Comparison of ENCODE assay signal across 15 cellular contexts in genomic region chr19:48502720-48503018, GRCh38. TPM values are rescaled to one million over a fixed set of nuclear protein-coding genes. Genes with fewer than 3 reads are reported as not detected.
DNase-seq lines count a peak whose midpoint lies in the region; ATAC-seq and TF ChIP-seq lines count a peak whose summit lies in the region.
"Had no signal": no experiment of that assay in that cellular context is flagged by ENCODE, and none has a peak within 500 bp of the region (broad histone marks: within the 10 kb centered on the region; RNA-seq: fewer than 3 reads in every experiment).

No MANE protein-coding gene starts in this region.

- H3K36me3 Mint-ChIP-seq in MCF 10A (ENCODE audit: insufficient read depth, unreplicated experiment), result peaks cover 5% of the 10 kb centered on the region

- CTCF ChIA-PET in MCF 10A (lab: Yijun Ruan, JAX), result interaction anchor here (1.0 to 1.2 kb wide), 2 partner anchors 12 to 81 kb away, joined by 4 read pairs; no protein-coding TSS in a partner anchor

- intact Hi-C loops in breast epithelium (cut with DNase I; ENCODE audit: low total_unique reads) (loop anchor here (10.0 kb wide), 1 partner anchor 72 kb away; no protein-coding TSS in a partner anchor), MCF 10A (cut with micrococcal nuclease) (no loop called here), upper lobe of right lung (cut with DNase I) (no loop called here)

- H3K4me1 ChIP-seq in breast epithelium (no peaks in the 10 kb centered on the region), iPS-20b (ENCODE audit: insufficient read depth, low read length) (peaks cover 5% of the 10 kb centered on the region; the same call in 1 of the 2 replicates), upper lobe of right lung (peaks cover 5% of the 10 kb centered on the region)
- H3K4me1 ChIP-seq: ascending aorta had no signal

- H3K4me3 ChIP-seq in breast epithelium (peak overlapping the region in 2 of 3 donors; percentile 45 to 48), SK-N-MC (peak overlapping the region; percentile 67), iPS-20b (ENCODE audit: low read length) (peak overlapping the region; percentile 77), upper lobe of right lung (peak overlapping the region; percentile 43)
- H3K4me3 ChIP-seq: ascending aorta had no signal

- H3K36me3 ChIP-seq in breast epithelium (no peaks in the 10 kb centered on the region), SK-N-MC (ENCODE audit: insufficient read depth, low read length) (no peaks in the 10 kb centered on the region), iPS-20b (ENCODE audit: insufficient read depth, low read depth, low read length) (no peaks in the 10 kb centered on the region), upper lobe of right lung (no peaks in the 10 kb centered on the region)
- H3K36me3 ChIP-seq: ascending aorta had no signal

- peaks cover 16% of the 10 kb centered on the region for H3K27me3 Mint-ChIP-seq in MCF 10A (ENCODE audit: insufficient read depth, unreplicated experiment)
- H3K27me3 Mint-ChIP-seq: activated T-helper 17 cell treated with anti-CD3 and anti-CD28 coated beads, Interleukin-2, amount 50 U/mL, for 72 hours had no signal

- no peaks in the 10 kb centered on the region for H3K9me3 Mint-ChIP-seq in MCF 10A (ENCODE audit: unreplicated experiment)
- H3K9me3 Mint-ChIP-seq: activated T-helper 17 cell treated with anti-CD3 and anti-CD28 coated beads, Interleukin-2, amount 50 U/mL, for 72 hours; neural crest cell had no signal

- H3K27me3 ChIP-seq in breast epithelium, result peaks cover 8 to 21% of the 10 kb centered on the region in 2 donors
- H3K27me3 ChIP-seq in iPS-20b (ENCODE audit: insufficient read depth, low read length), result no peaks in the 10 kb centered on the region
- peaks cover 26% of the 10 kb centered on the region for H3K27me3 ChIP-seq in upper lobe of right lung

- H3K9ac ChIP-seq in SK-N-MC (ENCODE audit: insufficient read length), result no peak overlapping the region
- H3K9ac ChIP-seq in iPS-20b (ENCODE audit: low read depth, low read length), result no peak overlapping the region; the same call in 1 of the 2 replicates

- ATAC-seq in upper lobe of right lung (no peak), HG02588 (IDR thresholded peaks at IDR 0.05; ENCODE audit: unreplicated experiment) (no peak), HG02571 (IDR thresholded peaks at IDR 0.05; ENCODE audit: unreplicated experiment) (no peak)

- peak overlapping the region; percentile 48 to 80 for H3K27ac ChIP-seq in breast epithelium
- no peak overlapping the region for H3K27ac ChIP-seq in SK-N-MC
- H3K27ac ChIP-seq in iPS-20b (ENCODE audit: low read length), result no peak overlapping the region
- no peak overlapping the region for H3K27ac ChIP-seq in upper lobe of right lung
- H3K27ac ChIP-seq: ascending aorta had no signal

- peaks cover 15% of the 10 kb centered on the region for H3K4me1 Mint-ChIP-seq in MCF 10A (ENCODE audit: insufficient read depth, unreplicated experiment)
- H3K4me1 Mint-ChIP-seq: neural crest cell had no signal

- DNase-seq in breast epithelium (ENCODE audit: low spot score in 2 of 2) (no peak), MCF 10A (ENCODE audit: unreplicated experiment) (no peak), SK-N-MC (ENCODE audit: low read depth, low spot score) (no peak), upper lobe of right lung (no peak), NCI-H1105 (lab: John Stamatoyannopoulos, UW) (no peak)
- DNase-seq: foreskin melanocyte, NCI-H446 treated with DMSO at 0.1 percent for 48 hours had no signal

- TF ChIP-seq CTCF in breast epithelium (IDR thresholded peaks at IDR 0.05) (no peak), MCF 10A (IDR thresholded peaks at IDR 0.05; ENCODE audit: unreplicated experiment) (no peak), upper lobe of right lung (IDR thresholded peaks at IDR 0.05) (no peak)

- TF ChIP-seq POLR2A in breast epithelium (IDR thresholded peaks at IDR 0.05), result no peak

- POLR2A ChIA-PET in MCF 10A (lab: Yijun Ruan, JAX), result interaction anchor here (1.2 kb wide), 1 partner anchor 9 kb away, joined by 3 read pairs; no protein-coding TSS in a partner anchor

- no TSS peak for BruUV-seq in MCF 10A (replicated peaks; lab: Mats Ljungman, UMichigan)

- H3K4me3 Mint-ChIP-seq in MCF 10A (ENCODE audit: unreplicated experiment), result no peak overlapping the region
- H3K4me3 Mint-ChIP-seq: neural crest cell had no signal

- no peaks in the 10 kb centered on the region for H3K9me3 ChIP-seq in breast epithelium
- H3K9me3 ChIP-seq in SK-N-MC (ENCODE audit: low read depth, low read length), result no peaks in the 10 kb centered on the region
- H3K9me3 ChIP-seq in iPS-20b (ENCODE audit: insufficient read depth, low read depth, low read length), result no peaks in the 10 kb centered on the region
- no peaks in the 10 kb centered on the region for H3K9me3 ChIP-seq in upper lobe of right lung
- H3K9me3 ChIP-seq: ascending aorta had no signal

- no peak overlapping the region for H3K27ac Mint-ChIP-seq in MCF 10A (ENCODE audit: low read depth, unreplicated experiment)

RNA-seq across cellular contexts. Expression of gene LMTK3, which starts 9.0 kb away (rescaled TPM):
- total RNA-seq in breast epithelium (1 to 10 TPM in 2 of 3 donors, not detected in 1; 1.3 to 2.9 TPM), MCF 10A (2022) (0.37 and 0.47 TPM in 2 replicates), upper lobe of right lung (7.1 TPM)
- total RNA-seq: A172, subcutaneous adipose tissue had no signal

RNA-seq across cellular contexts. Expression of gene CYTH2, which starts 33.5 kb away (rescaled TPM):
- total RNA-seq in breast epithelium (10 to 100 TPM; 42.2 to 74.7 (median 70.4) TPM), MCF 10A (2022) (70.3 and 72.2 TPM in 2 replicates), upper lobe of right lung (60.7 TPM)

RNA-seq across cellular contexts. Expression of gene KCNJ14, which starts 47.3 kb away (rescaled TPM):
- total RNA-seq in breast epithelium (1 to 10 TPM in 2 of 3 donors, under 1 TPM in 1; 0.80 to 1.6 (median 1.0) TPM), MCF 10A (2022) (1.6 and 2.7 TPM in 2 replicates), upper lobe of right lung (1.1 TPM)

RNA-seq across cellular contexts. Expression of gene SULT2B1, which starts 49.3 kb away (rescaled TPM):
- total RNA-seq in breast epithelium, result 1 to 10 TPM in 2 of 3 donors, not detected in 1; 5.6 to 7.5 TPM
- total RNA-seq in MCF 10A (2022), result not detected in 2 replicates
- 20.4 TPM for total RNA-seq in upper lobe of right lung
- total RNA-seq: A172; activated T-helper 17 cell treated with anti-CD3 and anti-CD28 coated beads, Interleukin-2, amount 50 U/mL, for 72 hours; ascending aorta; neural crest cell; subcutaneous adipose tissue had no signal

RNA-seq across cellular contexts. Expression of gene GRWD1, which starts 56.9 kb away (rescaled TPM):
- 10 to 100 TPM; 25.0 to 35.4 (median 30.1) TPM for total RNA-seq in breast epithelium
- total RNA-seq in MCF 10A (2022), result 45.1 and 55.8 TPM in 2 replicates
- total RNA-seq in upper lobe of right lung, result 27.1 TPM

Comparison
In these comparisons a context has a peak if more than half of its experiments do, and no peak if none do; other contexts are left out.
1. H3K27ac ChIP-seq: peak in breast epithelium (2 of 2); none in SK-N-MC (single experiment), iPS-20b (single experiment) and upper lobe of right lung (single experiment).
2. Peak in every context shown above with its lines, with median percentiles within 50 percentile points of each other: H3K4me3 ChIP-seq.